1 cellular context compared by ENCODE assay signal in the genomic region with DNA sequence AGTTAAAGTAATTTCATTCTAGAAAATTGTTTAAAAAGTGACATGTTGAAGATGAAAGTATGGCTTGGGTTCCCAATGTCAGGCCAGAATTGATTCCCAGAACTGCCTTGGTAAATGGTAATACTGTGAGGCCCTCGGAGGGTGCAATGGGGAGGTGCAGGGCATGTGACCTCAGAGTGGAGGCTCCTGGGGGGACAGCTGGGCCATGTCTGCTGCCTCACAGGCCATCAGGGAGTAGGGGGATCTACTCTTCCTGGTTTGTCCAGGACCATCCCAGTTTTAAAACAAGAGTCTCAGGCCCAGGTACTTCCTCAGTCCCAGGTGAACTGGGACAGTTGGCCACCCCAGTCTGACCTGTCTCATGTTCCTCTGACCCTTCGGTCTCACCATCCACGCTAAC.
TF ChIP-seq lines count a peak whose summit lies in the region.

No MANE protein-coding gene starts in this region.

TF ChIP-seq in HepG2, 621 proteins besides CTCF, POLR2A, EP300 and RAD21:
- TF ChIP-seq DR1 (CRISPR knock-in tag; IDR thresholded peaks at IDR 0.05) (no peak), ZFP62 (CRISPR knock-in tag; IDR thresholded peaks at IDR 0.05) (no peak), ZNF136 (CRISPR knock-in tag; IDR thresholded peaks at IDR 0.05; ENCODE audit: low read depth) (no peak), MIER3 (CRISPR knock-in tag; IDR thresholded peaks at IDR 0.05; ENCODE audit: borderline replicate concordance) (no peak), HDAC2 (CRISPR knock-in tag; IDR thresholded peaks at IDR 0.05) (no peak), FIP1L1 (IDR thresholded peaks at IDR 0.05; ENCODE audit: borderline replicate concordance, insufficient read depth, low read depth, low read length) (no peak), ZNF766 (CRISPR knock-in tag; IDR thresholded peaks at IDR 0.05; ENCODE audit: borderline replicate concordance) (no peak), CEBPB (IDR thresholded peaks at IDR 0.05; ENCODE audit: borderline replicate concordance, low read depth, low read length) (no peak), ZKSCAN8 (CRISPR knock-in tag; IDR thresholded peaks at IDR 0.05; ENCODE audit: borderline replicate concordance) (no peak), TRIM24 (CRISPR knock-in tag; IDR thresholded peaks at IDR 0.05) (no peak), ZNF44 (CRISPR knock-in tag; IDR thresholded peaks at IDR 0.05) (no peak), KAT2B (IDR thresholded peaks at IDR 0.05; ENCODE audit: borderline replicate concordance, low read depth, low read length) (no peak)
- TF ChIP-seq, protein P1, sequence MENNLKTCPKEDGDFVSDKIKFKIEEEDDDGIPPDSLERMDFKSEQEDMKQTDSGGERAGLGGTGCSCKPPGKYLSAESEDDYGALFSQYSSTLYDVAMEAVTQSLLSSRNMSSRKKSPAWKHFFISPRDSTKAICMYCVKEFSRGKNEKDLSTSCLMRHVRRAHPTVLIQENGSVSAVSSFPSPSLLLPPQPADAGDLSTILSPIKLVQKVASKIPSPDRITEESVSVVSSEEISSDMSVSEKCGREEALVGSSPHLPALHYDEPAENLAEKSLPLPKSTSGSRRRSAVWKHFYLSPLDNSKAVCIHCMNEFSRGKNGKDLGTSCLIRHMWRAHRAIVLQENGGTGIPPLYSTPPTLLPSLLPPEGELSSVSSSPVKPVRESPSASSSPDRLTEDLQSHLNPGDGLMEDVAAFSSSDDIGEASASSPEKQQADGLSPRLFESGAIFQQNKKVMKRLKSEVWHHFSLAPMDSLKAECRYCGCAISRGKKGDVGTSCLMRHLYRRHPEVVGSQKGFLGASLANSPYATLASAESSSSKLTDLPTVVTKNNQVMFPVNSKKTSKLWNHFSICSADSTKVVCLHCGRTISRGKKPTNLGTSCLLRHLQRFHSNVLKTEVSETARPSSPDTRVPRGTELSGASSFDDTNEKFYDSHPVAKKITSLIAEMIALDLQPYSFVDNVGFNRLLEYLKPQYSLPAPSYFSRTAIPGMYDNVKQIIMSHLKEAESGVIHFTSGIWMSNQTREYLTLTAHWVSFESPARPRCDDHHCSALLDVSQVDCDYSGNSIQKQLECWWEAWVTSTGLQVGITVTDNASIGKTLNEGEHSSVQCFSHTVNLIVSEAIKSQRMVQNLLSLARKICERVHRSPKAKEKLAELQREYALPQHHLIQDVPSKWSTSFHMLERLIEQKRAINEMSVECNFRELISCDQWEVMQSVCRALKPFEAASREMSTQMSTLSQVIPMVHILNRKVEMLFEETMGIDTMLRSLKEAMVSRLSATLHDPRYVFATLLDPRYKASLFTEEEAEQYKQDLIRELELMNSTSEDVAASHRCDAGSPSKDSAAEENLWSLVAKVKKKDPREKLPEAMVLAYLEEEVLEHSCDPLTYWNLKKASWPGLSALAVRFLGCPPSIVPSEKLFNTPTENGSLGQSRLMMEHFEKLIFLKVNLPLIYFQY (CRISPR knock-in tag; IDR thresholded peaks at IDR 0.05; ENCODE audit: borderline replicate concordance) = no peak
- TF ChIP-seq, protein P2, sequence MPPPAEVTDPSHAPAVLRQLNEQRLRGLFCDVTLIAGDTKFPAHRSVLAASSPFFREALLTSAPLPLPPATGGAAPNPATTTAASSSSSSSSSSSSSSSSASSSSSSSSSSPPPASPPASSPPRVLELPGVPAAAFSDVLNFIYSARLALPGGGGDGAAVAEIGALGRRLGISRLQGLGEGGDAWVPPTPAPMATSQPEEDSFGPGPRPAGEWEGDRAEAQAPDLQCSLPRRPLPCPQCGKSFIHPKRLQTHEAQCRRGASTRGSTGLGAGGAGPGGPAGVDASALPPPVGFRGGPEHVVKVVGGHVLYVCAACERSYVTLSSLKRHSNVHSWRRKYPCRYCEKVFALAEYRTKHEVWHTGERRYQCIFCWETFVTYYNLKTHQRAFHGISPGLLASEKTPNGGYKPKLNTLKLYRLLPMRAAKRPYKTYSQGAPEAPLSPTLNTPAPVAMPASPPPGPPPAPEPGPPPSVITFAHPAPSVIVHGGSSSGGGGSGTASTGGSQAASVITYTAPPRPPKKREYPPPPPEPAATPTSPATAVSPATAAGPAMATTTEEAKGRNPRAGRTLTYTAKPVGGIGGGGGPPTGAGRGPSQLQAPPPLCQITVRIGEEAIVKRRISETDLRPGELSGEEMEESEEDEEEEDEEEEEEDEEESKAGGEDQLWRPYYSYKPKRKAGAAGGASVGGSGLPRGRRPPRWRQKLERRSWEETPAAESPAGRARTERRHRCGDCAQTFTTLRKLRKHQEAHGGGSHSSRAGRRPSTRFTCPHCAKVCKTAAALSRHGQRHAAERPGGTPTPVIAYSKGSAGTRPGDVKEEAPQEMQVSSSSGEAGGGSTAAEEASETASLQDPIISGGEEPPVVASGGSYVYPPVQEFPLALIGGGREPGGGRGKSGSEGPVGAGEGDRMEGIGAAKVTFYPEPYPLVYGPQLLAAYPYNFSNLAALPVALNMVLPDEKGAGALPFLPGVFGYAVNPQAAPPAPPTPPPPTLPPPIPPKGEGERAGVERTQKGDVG (CRISPR knock-in tag; IDR thresholded peaks at IDR 0.05; ENCODE audit: borderline replicate concordance) = no peak
